Comparison of ENCODE assay signal across 1 cellular context in genomic region chr21:14271053-14271452, GRCh38.
TF ChIP-seq lines count a peak whose summit lies in the region.

No MANE protein-coding gene starts in this region.

TF ChIP-seq in K562, 482 proteins besides CTCF, POLR2A, EP300 and RAD21 (continued from another document and continues in another):
- TF ChIP-seq RBM25 (IDR thresholded peaks at IDR 0.05; ENCODE audit: low read depth, low read length, severe bottlenecking): no peak
- no peak for TF ChIP-seq TRIM28 (IDR thresholded peaks at IDR 0.05)
- no peak for TF ChIP-seq NR4A1 (CRISPR knock-in tag; IDR thresholded peaks at IDR 0.05)
- no peak for TF ChIP-seq NR4A1 (tag; IDR thresholded peaks at IDR 0.05)
- TF ChIP-seq DLX4 (CRISPR knock-in tag; IDR thresholded peaks at IDR 0.05): no peak
- TF ChIP-seq EWSR1 (IDR thresholded peaks at IDR 0.05; ENCODE audit: borderline replicate concordance, low read depth, partially characterized antibody): no peak
- TF ChIP-seq DACH1 (IDR thresholded peaks at IDR 0.05; ENCODE audit: partially characterized antibody): no peak
- TF ChIP-seq HDAC1 (IDR thresholded peaks at IDR 0.05): 0 out of 4 replicates have a peak, but pooled peaks of 1 of the 2 experiments have one; percentile 49
- no peak for TF ChIP-seq FOXO4 (CRISPR knock-in tag; IDR thresholded peaks at IDR 0.05)
- TF ChIP-seq MLX (CRISPR knock-in tag; conservative IDR thresholded peaks at IDR 0.05): no peak
- peak; percentile 46; the same call in 1 of the 2 replicates for TF ChIP-seq ARID3A (IDR thresholded peaks at IDR 0.05; ENCODE audit: borderline replicate concordance, low read depth, low read length)
- no peak for TF ChIP-seq AFF1 (IDR thresholded peaks at IDR 0.05; ENCODE audit: low read depth in 1 of 2, partially characterized antibody in 2 of 2)
- no peak for TF ChIP-seq RFX1 (IDR thresholded peaks at IDR 0.05)
- TF ChIP-seq ZBTB17 (CRISPR knock-in tag; IDR thresholded peaks at IDR 0.05): no peak
- no peak for TF ChIP-seq ZBTB40 (IDR thresholded peaks at IDR 0.05)
- no peak for TF ChIP-seq ZBTB40 (CRISPR knock-in tag; IDR thresholded peaks at IDR 0.05)
- TF ChIP-seq KLF1 (tag; IDR thresholded peaks at IDR 0.05): no peak
- TF ChIP-seq RAD51 (IDR thresholded peaks at IDR 0.05; ENCODE audit: borderline replicate concordance, low read depth): no peak
- TF ChIP-seq SNRNP70 (optimal IDR thresholded peaks at IDR 0.05; ENCODE audit: low read depth, low read length): no peak
- no peak for TF ChIP-seq ZNF717 (CRISPR knock-in tag; IDR thresholded peaks at IDR 0.05)
- peak; percentile 72 to 95; a peak in 3 of 4 replicates for TF ChIP-seq TEAD1 (CRISPR knock-in tag; IDR thresholded peaks at IDR 0.05)
- no peak for TF ChIP-seq NCOA4 (IDR thresholded peaks at IDR 0.05; ENCODE audit: partially characterized antibody)
- no peak for TF ChIP-seq PPARD (CRISPR knock-in tag; IDR thresholded peaks at IDR 0.05)
- no peak for TF ChIP-seq ZFX (CRISPR knock-in tag; IDR thresholded peaks at IDR 0.05)
- TF ChIP-seq CXXC5 (CRISPR knock-in tag; IDR thresholded peaks at IDR 0.05): no peak
- TF ChIP-seq PHTF2 (CRISPR knock-in tag; IDR thresholded peaks at IDR 0.05): no peak
- TF ChIP-seq BRF1 (IDR thresholded peaks at IDR 0.05; ENCODE audit: borderline replicate concordance, extremely low read depth, insufficient read length): no peak
- no peak for TF ChIP-seq L3MBTL2 (IDR thresholded peaks at IDR 0.05)
- no peak for TF ChIP-seq HEY1 (CRISPR knock-in tag; IDR thresholded peaks at IDR 0.05; ENCODE audit: borderline replicate concordance)
- TF ChIP-seq TFE3 (CRISPR knock-in tag; IDR thresholded peaks at IDR 0.05): no peak
- no peak for TF ChIP-seq PTTG1 (tag; IDR thresholded peaks at IDR 0.05; ENCODE audit: low read depth)
- TF ChIP-seq ZNF518B (CRISPR knock-in tag; IDR thresholded peaks at IDR 0.05): no peak
- TF ChIP-seq CREM (IDR thresholded peaks at IDR 0.05; ENCODE audit: low read depth): peak; percentile 83
